In the genomic region with DNA sequence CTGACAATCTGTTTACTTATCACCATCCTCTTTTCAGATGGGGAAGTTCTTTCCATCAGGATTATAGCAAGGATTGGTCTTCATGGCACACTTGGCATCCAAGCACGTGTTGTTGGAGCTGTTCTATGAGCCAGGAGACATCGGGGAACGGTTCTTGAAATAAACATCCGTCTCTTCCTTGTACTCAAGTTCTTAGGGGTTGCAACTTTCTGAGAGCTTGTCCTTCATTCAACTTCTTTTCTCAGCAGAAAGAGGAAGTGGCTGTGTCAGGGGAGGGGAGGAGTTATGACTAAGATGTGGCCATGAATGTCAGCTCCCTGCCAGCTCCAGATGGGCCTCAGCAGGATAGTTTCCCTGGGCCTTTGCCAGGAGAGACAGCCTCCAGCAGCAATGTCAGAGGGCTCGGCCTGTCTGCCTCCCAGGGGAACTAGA, we compare ENCODE assay signal across 7 cellular contexts. TPM values are rescaled to one million over a fixed set of nuclear protein-coding genes. Genes with fewer than 3 reads are reported as not detected.
DNase-seq lines count a peak whose midpoint lies in the region; ATAC-seq, FAIRE-seq and TF ChIP-seq lines count a peak whose summit lies in the region.
"Not testable (repeated sequence)": the region's sequence is repeated elsewhere in the genome, so short reads cannot be mapped to it uniquely, and the experiment has no call there.

No MANE protein-coding gene starts in this region.

- not testable (repeated sequence) for DNase-seq in H54 (ENCODE audit: insufficient read length, low spot score); neural crest cell (ENCODE audit: low read depth, low spot score)
- peak; percentile 20 for DNase-seq in OCI-M2 (lab: John Stamatoyannopoulos, UW; ENCODE audit: unreplicated experiment)
- peak; percentile 11 for DNase-seq in activated naive CD4-positive, alpha-beta T cell treated with Interleukin-2 at 50 U/mL for 16 hours
- peak; percentile 46 for DNase-seq in fibroblast of the conjunctiva (ENCODE audit: low read depth)

- FAIRE-seq in H54 (lab: Jason Lieb, UNC) = peak; percentile 67

- TF ChIP-seq CTCF in neural crest cell (conservative IDR thresholded peaks at IDR 0.05) = not testable (repeated sequence)

- ATAC-seq in GM18505 (IDR thresholded peaks at IDR 0.05; ENCODE audit: unreplicated experiment) (peak; percentile 75), HG03565 (IDR thresholded peaks at IDR 0.05; ENCODE audit: unreplicated experiment) (peak; percentile 83)

- not testable (repeated sequence) for H3K9me3 Mint-ChIP-seq in neural crest cell

- TF ChIP-seq POLR2A in GM18505 (IDR thresholded peaks at IDR 0.05; ENCODE audit: borderline replicate concordance, extremely low read depth, insufficient read depth, insufficient read length) = peak; percentile 15
- TF ChIP-seq POLR2A in H54 (IDR thresholded peaks at IDR 0.05; ENCODE audit: low read depth, low read length) = not testable (repeated sequence)

- not testable (repeated sequence) for H3K4me3 Mint-ChIP-seq in neural crest cell

- not testable (repeated sequence) for H3K36me3 Mint-ChIP-seq in neural crest cell (ENCODE audit: low read depth)

- H3K4me1 Mint-ChIP-seq in neural crest cell = not testable (repeated sequence)

- not testable (repeated sequence) for H3K27me3 Mint-ChIP-seq in neural crest cell (ENCODE audit: low read depth)

- peak overlapping the region; percentile 52 for H3K27ac Mint-ChIP-seq in neural crest cell (ENCODE audit: unreplicated experiment)

RNA-seq across cellular contexts. Expression of a gene that starts 15.9 kb away (rescaled TPM):
- 23.7 and 24.2 TPM in 2 replicates for total RNA-seq in neural crest cell

RNA-seq across cellular contexts. Expression of a gene that starts 20.8 kb away (rescaled TPM):
- 0.49 TPM in 1 of 2 replicates, not detected in the other for total RNA-seq in neural crest cell

RNA-seq across cellular contexts. Expression of a gene that starts 36.1 kb away (rescaled TPM):
- 1.0 and 1.1 TPM in 2 replicates for total RNA-seq in neural crest cell
